8 cellular contexts compared by ENCODE assay signal in genomic region chr12:96397756-96398421, GRCh38. TPM values are rescaled to one million over a fixed set of nuclear protein-coding genes. Genes with fewer than 3 reads are reported as not detected.
DNase-seq lines count a peak whose midpoint lies in the region; ATAC-seq and TF ChIP-seq lines count a peak whose summit lies in the region.

No MANE protein-coding gene starts in this region.

- H3K9me3 ChIP-seq in right cardiac atrium (ENCODE audit: control insufficient read depth, low read length), result no peaks in the 10 kb centered on the region

- H3K9me3 Mint-ChIP-seq in activated CD8-positive, alpha-beta T cell treated with anti-CD3 and anti-CD28 coated beads for 36 hours, result no peaks in the 10 kb centered on the region
- H3K9me3 Mint-ChIP-seq in stimulated activated naive CD8-positive, alpha-beta T cell treated with anti-CD3 and anti-CD28 coated beads, Interleukin-15, amount 100 ng/mL, for 72 hours, result no peaks in the 10 kb centered on the region

- CTCF ChIA-PET in activated CD8-positive, alpha-beta T cell treated with anti-CD3 and anti-CD28 coated beads for 36 hours (lab: Charles Lee), result interaction anchor here (1.0 to 4.4 kb wide), 10 partner anchors 10 to 118 kb away, joined by 3 to 33 read pairs (median 6); partner anchors contain the start of gene CFAP54

- DNase-seq in NCI-H510A treated with DMSO at 0.1 percent for 48 hours (lab: John Stamatoyannopoulos, UW) (peak; percentile 12), NCI-H510A (lab: John Stamatoyannopoulos, UW) (no peak), right cardiac atrium (no peak), H4 (ENCODE audit: low spot score) (no peak), GM10266 (ENCODE audit: extremely low spot score) (no peak), HK-2 (ENCODE audit: unreplicated experiment) (no peak)
- DNase-seq in activated CD8-positive, alpha-beta T cell treated with anti-CD3 and anti-CD28 coated beads for 36 hours, result no peak
- DNase-seq in stimulated activated naive CD8-positive, alpha-beta T cell treated with anti-CD3 and anti-CD28 coated beads, Interleukin-15, amount 100 ng/mL, for 72 hours, result no peak

- H3K27me3 Mint-ChIP-seq in activated CD8-positive, alpha-beta T cell treated with anti-CD3 and anti-CD28 coated beads for 36 hours, result no peaks in the 10 kb centered on the region
- no peaks in the 10 kb centered on the region for H3K27me3 Mint-ChIP-seq in stimulated activated naive CD8-positive, alpha-beta T cell treated with anti-CD3 and anti-CD28 coated beads, Interleukin-15, amount 100 ng/mL, for 72 hours

- peak overlapping the region; percentile 96 for H3K27ac Mint-ChIP-seq in activated CD8-positive, alpha-beta T cell treated with anti-CD3 and anti-CD28 coated beads for 36 hours
- H3K27ac Mint-ChIP-seq in stimulated activated naive CD8-positive, alpha-beta T cell treated with anti-CD3 and anti-CD28 coated beads, Interleukin-15, amount 100 ng/mL, for 72 hours, result no peak overlapping the region

- H3K4me3 ChIP-seq in right cardiac atrium (ENCODE audit: low read length), result peak overlapping the region; percentile 97

- no peak for ATAC-seq in activated CD8-positive, alpha-beta T cell treated with anti-CD3 and anti-CD28 coated beads for 36 hours
- ATAC-seq in right cardiac atrium, result no peak
- ATAC-seq in stimulated activated naive CD8-positive, alpha-beta T cell treated with anti-CD3 and anti-CD28 coated beads, Interleukin-15, amount 100 ng/mL, for 72 hours, result no peak

- 22% methylated on average over 4 of the region's 4 CpGs for WGBS in right cardiac atrium

- peaks cover 36% of the 10 kb centered on the region for H3K4me1 Mint-ChIP-seq in activated CD8-positive, alpha-beta T cell treated with anti-CD3 and anti-CD28 coated beads for 36 hours (ENCODE audit: low read depth)
- H3K4me1 Mint-ChIP-seq in stimulated activated naive CD8-positive, alpha-beta T cell treated with anti-CD3 and anti-CD28 coated beads, Interleukin-15, amount 100 ng/mL, for 72 hours, result peaks cover 39% of the 10 kb centered on the region

- H3K4me1 ChIP-seq in right cardiac atrium (ENCODE audit: control insufficient read depth, insufficient read depth, low read length), result peaks cover 1% of the 10 kb centered on the region

- no peak for TF ChIP-seq CTCF in activated CD8-positive, alpha-beta T cell treated with anti-CD3 and anti-CD28 coated beads for 36 hours (IDR thresholded peaks at IDR 0.05)
- no peak for TF ChIP-seq CTCF in GM10266 (IDR thresholded peaks at IDR 0.05; ENCODE audit: control insufficient read depth, insufficient read depth, low read depth, missing control alignments)

- intact Hi-C loops in activated CD8-positive, alpha-beta T cell treated with anti-CD3 and anti-CD28 coated beads for 36 hours (cut with micrococcal nuclease), result loop anchor here (2.0 to 10.0 kb wide), 4 partner anchors 19 to 156 kb away; no protein-coding TSS in a partner anchor
- intact Hi-C loops in right cardiac atrium (cut with DNase I), result loop anchor here in 2 of 4 donors (5.0 to 10.0 kb wide), 4 partner anchors 91 to 353 kb away; no protein-coding TSS in a partner anchor

- POLR2A ChIA-PET in activated CD8-positive, alpha-beta T cell treated with anti-CD3 and anti-CD28 coated beads for 36 hours (lab: Charles Lee), result interaction anchor here (0.9 to 3.8 kb wide), 7 partner anchors 9 to 83 kb away, joined by 3 to 44 read pairs (median 3); no protein-coding TSS in a partner anchor

- no peaks in the 10 kb centered on the region for H3K27me3 ChIP-seq in right cardiac atrium (ENCODE audit: control insufficient read depth, insufficient read depth)

- H3K4me3 Mint-ChIP-seq in activated CD8-positive, alpha-beta T cell treated with anti-CD3 and anti-CD28 coated beads for 36 hours, result peak overlapping the region; percentile 92
- peak overlapping the region; percentile 88 to 90 for H3K4me3 Mint-ChIP-seq in stimulated activated naive CD8-positive, alpha-beta T cell treated with anti-CD3 and anti-CD28 coated beads, Interleukin-15, amount 100 ng/mL, for 72 hours

- peaks cover 2% of the 10 kb centered on the region for H3K36me3 Mint-ChIP-seq in activated CD8-positive, alpha-beta T cell treated with anti-CD3 and anti-CD28 coated beads for 36 hours (ENCODE audit: low read depth)

- H3K27ac ChIP-seq in right cardiac atrium (ENCODE audit: low read length), result no peak overlapping the region

RNA-seq across cellular contexts. Expression of gene CDK17, which starts 2.4 kb away (rescaled TPM):
- 10 to 100 TPM; 28.4 to 29.0 TPM for total RNA-seq in activated CD8-positive, alpha-beta T cell treated with anti-CD3 and anti-CD28 coated beads for 36 hours
- total RNA-seq in right cardiac atrium, result 10 to 100 TPM; 18.4 to 30.4 (median 23.1) TPM
- polyA plus RNA-seq in right cardiac atrium, result 10.3 TPM
- 25.4 and 26.9 TPM in 2 replicates for total RNA-seq in H4 (2014; rRNA removed; shearing (Covaris generic))
